Comparison of ENCODE assay signal across 8 cellular contexts in the genomic region with DNA sequence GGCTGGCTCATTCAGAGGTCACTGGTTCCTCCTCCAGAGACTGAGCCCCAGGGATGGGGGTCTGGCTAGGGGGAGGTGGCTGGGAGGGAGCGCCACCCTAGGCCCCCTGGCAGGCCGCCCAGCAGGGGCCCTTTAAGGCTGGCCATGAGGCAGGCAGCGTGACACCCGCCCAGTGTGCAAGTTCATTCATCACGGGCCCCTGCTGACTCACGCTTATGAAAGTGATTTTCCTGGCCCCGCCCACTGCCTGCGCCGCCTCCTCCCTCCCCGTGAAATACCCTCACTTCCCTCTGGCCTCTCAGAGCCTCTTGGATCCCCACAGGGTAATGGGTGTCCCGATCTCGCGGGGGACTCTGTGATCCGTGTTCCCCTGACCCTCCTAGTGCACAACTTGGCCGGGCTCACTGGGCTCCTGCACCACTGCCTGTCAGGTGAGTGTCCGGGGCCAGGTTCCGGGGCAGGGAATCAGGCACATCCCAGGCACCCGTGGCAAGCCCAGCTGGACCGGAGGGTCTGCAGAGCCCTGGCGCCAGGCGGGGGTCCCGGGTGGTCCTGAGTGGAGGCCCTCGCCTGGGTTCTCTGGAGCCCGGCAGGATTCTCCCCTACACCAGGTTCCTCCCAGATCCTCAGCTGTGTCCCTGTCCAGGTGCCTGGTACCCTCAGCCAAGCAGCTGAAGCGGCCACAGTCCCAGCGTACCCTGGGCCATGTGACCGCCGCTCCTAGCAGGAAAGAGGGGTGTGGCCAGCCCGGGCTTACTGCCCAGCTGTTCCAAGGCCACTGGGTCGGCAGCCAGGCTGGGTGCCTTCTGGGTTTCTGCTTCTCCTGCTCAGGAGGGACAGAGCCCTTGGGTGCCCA. TPM values are rescaled to one million over a fixed set of nuclear protein-coding genes. Genes with fewer than 3 reads are reported as not detected.
A peak's percentile ranks its signal among the peaks of the same experiment; 100 is the strongest.
DNase-seq lines count a peak whose midpoint lies in the region; ATAC-seq, FAIRE-seq and TF ChIP-seq lines count a peak whose summit lies in the region.

A gene with protein sequence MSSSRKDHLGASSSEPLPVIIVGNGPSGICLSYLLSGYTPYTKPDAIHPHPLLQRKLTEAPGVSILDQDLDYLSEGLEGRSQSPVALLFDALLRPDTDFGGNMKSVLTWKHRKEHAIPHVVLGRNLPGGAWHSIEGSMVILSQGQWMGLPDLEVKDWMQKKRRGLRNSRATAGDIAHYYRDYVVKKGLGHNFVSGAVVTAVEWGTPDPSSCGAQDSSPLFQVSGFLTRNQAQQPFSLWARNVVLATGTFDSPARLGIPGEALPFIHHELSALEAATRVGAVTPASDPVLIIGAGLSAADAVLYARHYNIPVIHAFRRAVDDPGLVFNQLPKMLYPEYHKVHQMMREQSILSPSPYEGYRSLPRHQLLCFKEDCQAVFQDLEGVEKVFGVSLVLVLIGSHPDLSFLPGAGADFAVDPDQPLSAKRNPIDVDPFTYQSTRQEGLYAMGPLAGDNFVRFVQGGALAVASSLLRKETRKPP (plus strand): TSS at position 301 of the 856 bp plus-strand sequence. CDS start 4,432 bp downstream, outside the sequence.

- H3K4me1 Mint-ChIP-seq in activated B cell treated with CpG ODN at 0.5 μM for 24 hours, result peaks cover 8% of the 10 kb centered on the region

- intact Hi-C loops in activated B cell treated with CpG ODN at 0.5 μM for 24 hours (cut with micrococcal nuclease), result loop anchor here (2.0 kb wide), 1 partner anchor 54 kb away; a partner anchor contains a TSS
- intact Hi-C loops in kidney (cut with DNase I), result no loop called here

- H3K27me3 Mint-ChIP-seq in activated B cell treated with CpG ODN at 0.5 μM for 24 hours, result peaks cover 20% of the 10 kb centered on the region

- H3K9me3 Mint-ChIP-seq in activated B cell treated with CpG ODN at 0.5 μM for 24 hours, result no peaks in the 10 kb centered on the region

- DNase-seq in NK-92 treated with Interleukin-12 subunit alpha and Interleukin-12 subunit beta, amount 100 ng/mL, for 24 hours (lab: John Stamatoyannopoulos, UW), result peak; percentile 67
- DNase-seq in NK-92 (lab: John Stamatoyannopoulos, UW; ENCODE audit: unreplicated experiment) (no peak), NCI-H2171 (lab: John Stamatoyannopoulos, UW) (peak; percentile 68), activated B cell treated with CpG ODN at 0.5 μM for 24 hours (peak; percentile 58), caudate nucleus (lab: John Stamatoyannopoulos, UW) (peak in 59 of 61 donors; percentile 38 to 92 (median 71)), kidney (peak; percentile 97)
- peak; percentile 83 for DNase-seq in stimulated activated CD4-positive, alpha-beta T cell treated with anti-CD3 and anti-CD28 coated beads, Interleukin-12 subunit alpha, Interleukin-12 subunit beta, amount 100 ng/mL, for 4 hours

- peaks cover 0 to 2% of the 10 kb centered on the region in 2 donors for H3K36me3 ChIP-seq in kidney (ENCODE audit: control insufficient read depth in 1 of 2, insufficient read depth in 2 of 2, low read length in 2 of 2)

- peaks cover 7 to 19% of the 10 kb centered on the region in 2 donors for H3K4me1 ChIP-seq in kidney (ENCODE audit: control insufficient read depth in 1 of 2, insufficient read depth in 1 of 2, low read depth in 1 of 2, low read length in 2 of 2)

- H3K27ac Mint-ChIP-seq in activated B cell treated with CpG ODN at 0.5 μM for 24 hours, result no peak within 1 kb of the TSS

- POLR2A ChIA-PET in activated B cell treated with CpG ODN at 0.5 μM for 24 hours (lab: Charles Lee), result interaction anchor here (0.9 kb wide), 1 partner anchor 54 kb away, joined by 3 read pairs; a partner anchor contains a TSS

- H3K4me3 ChIP-seq in kidney (ENCODE audit: low read length in 2 of 2), result peak within 1 kb of the TSS; percentile 82 to 91

- H3K36me3 Mint-ChIP-seq in activated B cell treated with CpG ODN at 0.5 μM for 24 hours (ENCODE audit: low read depth), result no peaks in the 10 kb centered on the region

- CTCF ChIA-PET in activated B cell treated with CpG ODN at 0.5 μM for 24 hours (lab: Charles Lee), result interaction anchor here (0.6 to 1.2 kb wide), 3 partner anchors 10 to 112 kb away, joined by 3 to 4 read pairs (median 3); no protein-coding TSS in a partner anchor

- ATAC-seq in HG03025 (IDR thresholded peaks at IDR 0.05; ENCODE audit: low FRiP score, unreplicated experiment) (peak; percentile 45), activated B cell treated with CpG ODN at 0.5 μM for 24 hours (ENCODE audit: low read depth) (peak; percentile 88)

- H3K9ac ChIP-seq in kidney (ENCODE audit: low read length in 2 of 2), result peak within 1 kb of the TSS; percentile 65 to 94

- TF ChIP-seq CTCF in activated B cell treated with CpG ODN at 0.5 μM for 24 hours (IDR thresholded peaks at IDR 0.05) (no peak), kidney (IDR thresholded peaks at IDR 0.05; ENCODE audit: borderline replicate concordance, extremely low read depth, insufficient read depth) (no peak)

- FAIRE-seq in kidney (lab: Jason Lieb, UNC), result no peak

- H3K27ac ChIP-seq in caudate nucleus (ENCODE audit: low read depth, low read length) (peak within 1 kb of the TSS; percentile 27), kidney (ENCODE audit: low read depth in 2 of 2, low read length in 2 of 2) (peak within 1 kb of the TSS; percentile 96 to 99)

- peak within 1 kb of the TSS; percentile 77 for H3K4me3 Mint-ChIP-seq in activated B cell treated with CpG ODN at 0.5 μM for 24 hours

- H3K9me3 ChIP-seq in kidney (ENCODE audit: control insufficient read depth in 1 of 2, low read length in 2 of 2), result no peaks in the 10 kb centered on the region

RNA-seq across cellular contexts. Expression of the gene that starts here (rescaled TPM):
- total RNA-seq in activated B cell treated with CpG ODN at 0.5 μM for 24 hours (1.6 TPM in 2 replicates), kidney (6.3 TPM)
- polyA plus RNA-seq in kidney (ENCODE audit: insufficient read depth, low read depth, low replicate concordance), result 14.5 TPM
